9 cellular contexts compared by ENCODE assay signal in genomic region chr15:25775317-25775912, GRCh38.
DNase-seq lines count a peak whose midpoint lies in the region; ATAC-seq and TF ChIP-seq lines count a peak whose summit lies in the region.
"Had no signal": no experiment of that assay in that cellular context is flagged by ENCODE, and none has a peak within 500 bp of the region (broad histone marks: within the 10 kb centered on the region; RNA-seq: fewer than 3 reads in every experiment).

No MANE protein-coding gene starts in this region.

- no peak overlapping the region for H3K4me3 ChIP-seq in liver (ENCODE audit: low read depth in 1 of 3, low read length in 3 of 3)
- H3K4me3 ChIP-seq in dorsolateral prefrontal cortex = no peak overlapping the region

- peaks cover 14% of the 10 kb centered on the region for H3K4me1 Mint-ChIP-seq in activated B cell treated with CpG ODN at 0.5 μM for 24 hours

- H3K4me3 Mint-ChIP-seq in activated B cell treated with CpG ODN at 0.5 μM for 24 hours = no peak overlapping the region
- H3K4me3 Mint-ChIP-seq: activated naive CD8-positive, alpha-beta T cell treated with anti-CD3 and anti-CD28 coated beads, Interleukin-2, amount 10 ng/mL, durations not matched to agents 7 days and 5 days had no signal

- H3K4me1 ChIP-seq in liver (ENCODE audit: control insufficient read depth in 4 of 4, insufficient read depth in 4 of 4, low read length in 3 of 4) = no peaks in the 10 kb centered on the region

- H3K27ac ChIP-seq in liver (ENCODE audit: low read depth in 1 of 2, low read length in 2 of 2) = no peak overlapping the region
- peak overlapping the region in 6 of 59 donors; percentile 3 to 48 (median 10) for H3K27ac ChIP-seq in dorsolateral prefrontal cortex

- DNase-seq in Daoy (ENCODE audit: low read depth) = peak; percentile 88
- no peak for DNase-seq in activated B cell treated with CpG ODN at 0.5 μM for 24 hours
- DNase-seq in dorsolateral prefrontal cortex = no peak
- DNase-seq in KBM-7 = no peak
- no peak for DNase-seq in RPMI8226
- DNase-seq in NCI-H187 (lab: John Stamatoyannopoulos, UW) = no peak
- DNase-seq: activated naive CD8-positive, alpha-beta T cell treated with anti-CD3 and anti-CD28 coated beads, Interleukin-2, amount 10 ng/mL, durations not matched to agents 7 days and 5 days had no signal

- in situ Hi-C loops in KBM-7 (cut with MboI; ENCODE audit: low pct_unique_long_range_greater_than_20kb, low sequenced_read_pairs) = no loop called here

- H3K27me3 Mint-ChIP-seq in activated B cell treated with CpG ODN at 0.5 μM for 24 hours = peaks cover 7% of the 10 kb centered on the region
- H3K27me3 Mint-ChIP-seq: activated naive CD8-positive, alpha-beta T cell treated with anti-CD3 and anti-CD28 coated beads, Interleukin-2, amount 10 ng/mL, durations not matched to agents 7 days and 5 days had no signal

- ATAC-seq in HG02571 (IDR thresholded peaks at IDR 0.05; ENCODE audit: unreplicated experiment) (peak; percentile 69), activated B cell treated with CpG ODN at 0.5 μM for 24 hours (ENCODE audit: low read depth) (peak; percentile 94)

- H3K27ac Mint-ChIP-seq in activated B cell treated with CpG ODN at 0.5 μM for 24 hours = no peak overlapping the region
- H3K27ac Mint-ChIP-seq: activated naive CD8-positive, alpha-beta T cell treated with anti-CD3 and anti-CD28 coated beads, Interleukin-2, amount 10 ng/mL, durations not matched to agents 7 days and 5 days had no signal

- H3K36me3 Mint-ChIP-seq in activated B cell treated with CpG ODN at 0.5 μM for 24 hours (ENCODE audit: low read depth) = no peaks in the 10 kb centered on the region

- POLR2A ChIA-PET in activated B cell treated with CpG ODN at 0.5 μM for 24 hours (lab: Charles Lee) = interaction anchor here (0.8 kb wide), 1 partner anchor 18 kb away, joined by 4 read pairs; no protein-coding TSS in a partner anchor

- CTCF ChIA-PET in activated B cell treated with CpG ODN at 0.5 μM for 24 hours (lab: Charles Lee) = interaction anchor here (0.6 kb wide), 1 partner anchor 296 kb away, joined by 3 read pairs; no protein-coding TSS in a partner anchor

- H3K9me3 Mint-ChIP-seq in activated B cell treated with CpG ODN at 0.5 μM for 24 hours = no peaks in the 10 kb centered on the region
- H3K9me3 Mint-ChIP-seq: activated naive CD8-positive, alpha-beta T cell treated with anti-CD3 and anti-CD28 coated beads, Interleukin-2, amount 10 ng/mL, durations not matched to agents 7 days and 5 days had no signal

- no peak overlapping the region for H3K9ac ChIP-seq in liver (ENCODE audit: low read depth in 1 of 2, low read length in 2 of 2)

- H3K36me3 ChIP-seq in liver (ENCODE audit: control insufficient read depth in 4 of 4, insufficient read depth in 3 of 4, low read depth in 1 of 4, low read length in 3 of 4) = no peaks in the 10 kb centered on the region

- H3K9me3 ChIP-seq in liver (ENCODE audit: control insufficient read depth in 4 of 4, low read length in 3 of 4) = no peaks in the 10 kb centered on the region

- intact Hi-C loops in activated B cell treated with CpG ODN at 0.5 μM for 24 hours (cut with micrococcal nuclease) (loop anchor here (2.0 kb wide), 2 partner anchors 17 to 75 kb away; no protein-coding TSS in a partner anchor), dorsolateral prefrontal cortex (cut with DNase I) (no loop called here)

- TF ChIP-seq CTCF in activated B cell treated with CpG ODN at 0.5 μM for 24 hours (IDR thresholded peaks at IDR 0.05) (no peak), liver (IDR thresholded peaks at IDR 0.05; ENCODE audit: low read depth, low read length, missing input control) (no peak), dorsolateral prefrontal cortex (IDR thresholded peaks at IDR 0.05 in 54 of 56, conservative IDR thresholded peaks at IDR 0.05 in 2 of 56; ENCODE audit: low read depth in 1 of 56, partially characterized antibody in 56 of 56) (no peak)

- peaks cover 0 to 2% (median 0%) of the 10 kb centered on the region in 4 donors for H3K27me3 ChIP-seq in liver (ENCODE audit: control insufficient read depth in 4 of 4, insufficient read depth in 4 of 4, low read length in 3 of 4)
- H3K27me3 ChIP-seq in dorsolateral prefrontal cortex = no peaks in the 10 kb centered on the region

- TF ChIP-seq RAD21 in liver (IDR thresholded peaks at IDR 0.05) = peak in 1 of 2 donors; percentile 9

- 63% methylated on average over 13 of the region's 13 CpGs for WGBS in liver

TF ChIP-seq in liver, 16 proteins besides CTCF, POLR2A, EP300 and RAD21:
- TF ChIP-seq HNF4A (conservative IDR thresholded peaks at IDR 0.05) (no peak), SP1 (IDR thresholded peaks at IDR 0.05) (peak; percentile 38), JUND (IDR thresholded peaks at IDR 0.05) (no peak), RXRA (IDR thresholded peaks at IDR 0.05) (peak; percentile 19 to 53), YY1 (IDR thresholded peaks at IDR 0.05) (no peak)
